Comparison of ENCODE assay signal across 7 cellular contexts in genomic region chr6:125567407-125567806, GRCh38.
"Had no signal": no experiment of that assay in that cellular context is flagged by ENCODE, and none has a peak within 500 bp of the region (broad histone marks: within the 10 kb centered on the region; RNA-seq: fewer than 3 reads in every experiment).

No MANE protein-coding gene starts in this region.

- DNase-seq: GOT3, H9, HCEC 1CT, HFFc6, IMR-90, KG1 had no signal

- ATAC-seq: K562 had no signal

- H3K4me3 Mint-ChIP-seq: H9, HFFc6 had no signal

- H3K27ac Mint-ChIP-seq: HFFc6 had no signal

- H3K9me3 Mint-ChIP-seq: H9, HFFc6 had no signal

- H3K4me3 ChIP-seq: K562 had no signal
